ENCODE assay signal across 7 cellular contexts in the genomic region with DNA sequence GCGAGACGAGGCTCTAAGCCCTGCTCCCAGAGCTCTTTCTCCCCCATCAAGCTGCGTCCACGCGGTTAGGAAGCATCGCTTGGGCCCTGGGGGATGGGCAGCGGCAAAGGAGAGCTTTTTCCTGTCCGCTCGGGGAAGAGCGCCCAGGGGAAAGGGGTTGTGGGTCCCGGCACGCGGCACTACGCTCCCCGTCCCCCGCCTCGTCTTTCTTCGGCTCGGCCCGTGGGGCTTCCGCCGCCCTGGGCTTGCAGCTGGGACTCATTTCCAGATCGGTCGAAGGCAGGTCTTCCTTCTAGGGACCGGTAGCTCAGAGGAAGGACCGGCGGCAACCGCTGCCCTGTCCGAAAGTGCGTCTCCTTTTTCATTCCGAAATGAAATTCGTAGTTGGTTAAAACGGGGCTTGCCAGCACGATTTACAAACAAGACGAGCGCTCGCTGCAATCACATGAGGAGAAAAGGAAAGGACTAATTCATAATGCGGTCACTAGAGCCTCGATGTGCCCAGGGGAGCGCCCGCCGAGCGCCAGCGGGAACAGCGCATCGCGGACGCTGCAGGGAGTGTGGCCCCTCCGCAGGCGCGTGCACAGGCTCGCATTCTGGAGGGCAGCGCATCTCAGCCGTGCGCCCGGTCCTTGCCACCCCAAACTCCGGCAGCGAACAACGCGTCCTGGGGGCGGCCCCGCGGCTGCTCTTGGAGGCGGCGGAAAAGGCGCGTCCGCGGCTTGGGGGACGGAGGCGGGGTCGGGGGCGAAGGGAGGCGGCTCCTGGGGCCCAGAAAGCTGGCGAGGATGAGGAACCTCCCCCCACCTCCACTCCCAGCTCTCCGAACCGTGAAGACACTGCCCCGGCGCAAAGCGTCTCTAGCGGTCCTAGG. TPM values are rescaled to one million over a fixed set of nuclear protein-coding genes. Genes with fewer than 3 reads are reported as not detected.
DNase-seq lines count a peak whose midpoint lies in the region; ATAC-seq, FAIRE-seq and TF ChIP-seq lines count a peak whose summit lies in the region.

No MANE protein-coding gene starts in this region.

- H2BK15ac ChIP-seq in mesendoderm (replicated peaks; ENCODE audit: low read depth), result no peak overlapping the region

- peaks cover 18% of the 10 kb centered on the region for H3K27me3 ChIP-seq in mesendoderm (ENCODE audit: insufficient read depth, low read length, poor library complexity)

- H3K4me3 ChIP-seq in HFF-Myc (replicated peaks; ENCODE audit: low read depth, low read length), result peak overlapping the region; percentile 69
- peak overlapping the region; percentile 61 for H3K4me3 ChIP-seq in choroid plexus epithelial cell (ENCODE audit: low read depth, low read length)
- peak overlapping the region; percentile 9 for H3K4me3 ChIP-seq in mesendoderm (ENCODE audit: low read length)

- H3K79me2 ChIP-seq in mesendoderm (ENCODE audit: control insufficient read depth, insufficient read depth, low read length), result no peaks in the 10 kb centered on the region

- ATAC-seq in activated B cell treated with CpG ODN at 0.5 μM for 24 hours (ENCODE audit: low read depth), result peak; percentile 82

- H3K36me3 ChIP-seq in mesendoderm (ENCODE audit: control insufficient read depth, insufficient read depth, low read length), result no peaks in the 10 kb centered on the region

- DNase-seq in GM12892 (ENCODE audit: insufficient read length), result peak; percentile 70
- DNase-seq in HFF-Myc (ENCODE audit: extremely low read depth, low read depth), result peak; percentile 20
- peak; percentile 61 for DNase-seq in NCI-H1092 treated with DMSO at 0.1 percent for 48 hours (lab: John Stamatoyannopoulos, UW)
- peak; percentile 73 for DNase-seq in activated B cell treated with CpG ODN at 0.5 μM for 24 hours
- no peak for DNase-seq in choroid plexus epithelial cell (ENCODE audit: low read depth)
- DNase-seq in mesendoderm, result peak; percentile 54
- DNase-seq in stimulated activated CD8-positive, alpha-beta memory T cell treated with anti-CD3 and anti-CD28 coated beads, Interleukin-4, amount 100 ng/mL, for 1 hour (ENCODE audit: low read depth in 2 of 2, low spot score in 1 of 2), result peak; percentile 49 to 60

- H3K79me1 ChIP-seq in mesendoderm (ENCODE audit: low read length), result peaks cover 1% of the 10 kb centered on the region

- peaks cover 7% of the 10 kb centered on the region for H3K36me3 Mint-ChIP-seq in activated B cell treated with CpG ODN at 0.5 μM for 24 hours (ENCODE audit: low read depth)

- no peak overlapping the region for H4K8ac ChIP-seq in mesendoderm (ENCODE audit: low read depth, low read length)

- POLR2A ChIA-PET in activated B cell treated with CpG ODN at 0.5 μM for 24 hours (lab: Charles Lee), result interaction anchor here (0.5 to 9.0 kb wide), 13 partner anchors 8 to 216 kb away, joined by 3 to 115 read pairs (median 4); a partner anchor contains a TSS

- TF ChIP-seq CTCF in HFF-Myc (IDR thresholded peaks at IDR 0.05; ENCODE audit: low read depth, low read length, missing control alignments), result no peak
- TF ChIP-seq CTCF in activated B cell treated with CpG ODN at 0.5 μM for 24 hours (IDR thresholded peaks at IDR 0.05), result no peak
- TF ChIP-seq CTCF in choroid plexus epithelial cell (conservative IDR thresholded peaks at IDR 0.05; ENCODE audit: low read depth, low read length), result no peak

- H3K56ac ChIP-seq in mesendoderm (ENCODE audit: low read length), result peak overlapping the region; percentile 78

- peaks cover 5% of the 10 kb centered on the region for H3K4me1 ChIP-seq in mesendoderm (ENCODE audit: control insufficient read depth, low read depth, low read length)

- no peaks in the 10 kb centered on the region for H3K9me3 Mint-ChIP-seq in activated B cell treated with CpG ODN at 0.5 μM for 24 hours

- WGBS in mesendoderm (ENCODE audit: extremely low coverage, insufficient coverage, low lambda C conversion rate), result no CpG with 5 or more reads among the region's 81 CpGs

- peak overlapping the region; percentile 49 for H3K4me2 ChIP-seq in mesendoderm (ENCODE audit: low read length)

- H3K4me3 Mint-ChIP-seq in activated B cell treated with CpG ODN at 0.5 μM for 24 hours, result peak overlapping the region; percentile 94

- intact Hi-C loops in activated B cell treated with CpG ODN at 0.5 μM for 24 hours (cut with micrococcal nuclease), result loop anchor here (1.0 to 5.0 kb wide), 6 partner anchors 15 to 216 kb away; a partner anchor contains a TSS

- peaks cover 53% of the 10 kb centered on the region for H3K4me1 Mint-ChIP-seq in activated B cell treated with CpG ODN at 0.5 μM for 24 hours

- CTCF ChIA-PET in activated B cell treated with CpG ODN at 0.5 μM for 24 hours (lab: Charles Lee), result interaction anchor here (0.6 to 1.9 kb wide), 3 partner anchors 21 to 205 kb away, joined by 3 to 5 read pairs (median 4); a partner anchor contains a TSS

- H3K18ac ChIP-seq in mesendoderm (ENCODE audit: low read length), result no peak overlapping the region

- no peak overlapping the region for H2AK5ac ChIP-seq in mesendoderm (ENCODE audit: low read length)

- TF ChIP-seq POLR2A in GM12892 (IDR thresholded peaks at IDR 0.05; ENCODE audit: low read depth, low read length), result peak; percentile 68; the same call in 1 of the 2 replicates

- H3K27me3 Mint-ChIP-seq in activated B cell treated with CpG ODN at 0.5 μM for 24 hours, result no peaks in the 10 kb centered on the region

- H3K27ac ChIP-seq in mesendoderm (ENCODE audit: low read depth, low read length), result no peak overlapping the region

- H3K23ac ChIP-seq in mesendoderm (ENCODE audit: low read length), result peak overlapping the region; percentile 15

- no peak overlapping the region for H3K4ac ChIP-seq in mesendoderm (ENCODE audit: low read depth, low read length)

- peak overlapping the region; percentile 56 for H3K9ac ChIP-seq in mesendoderm (ENCODE audit: low read length)

- H4K5ac ChIP-seq in mesendoderm (ENCODE audit: low read length), result no peak overlapping the region

- peak overlapping the region; percentile 85 for H3K27ac Mint-ChIP-seq in activated B cell treated with CpG ODN at 0.5 μM for 24 hours

- no peak overlapping the region for H2BK120ac ChIP-seq in mesendoderm (ENCODE audit: low read depth, low read length)

- H2BK5ac ChIP-seq in mesendoderm (ENCODE audit: low read length), result no peak overlapping the region

- FAIRE-seq in GM12892 (lab: Jason Lieb, UNC), result peak; percentile 90

RNA-seq across cellular contexts. Expression of a gene that starts 3.6 kb away (rescaled TPM):
- polyA plus RNA-seq in GM12892 (2012; ENCODE audit: missing spikeins), result 11.7 TPM
- 2.7 and 4.4 TPM in 2 replicates for total RNA-seq in activated B cell treated with CpG ODN at 0.5 μM for 24 hours
- 7.0 TPM for polyA plus RNA-seq in mesendoderm (2013, experiment 1 of 2)
- 6.6 TPM for polyA plus RNA-seq in mesendoderm (2013, experiment 2 of 2)

RNA-seq across cellular contexts. Expression of a gene that starts 14.1 kb away (rescaled TPM):
- 29.0 TPM for polyA plus RNA-seq in GM12892 (2012; ENCODE audit: missing spikeins)
- total RNA-seq in activated B cell treated with CpG ODN at 0.5 μM for 24 hours, result 1.8 and 2.4 TPM in 2 replicates
- polyA plus RNA-seq in mesendoderm (2013, experiment 1 of 2), result 46.9 TPM
- polyA plus RNA-seq in mesendoderm (2013, experiment 2 of 2), result 46.0 TPM

RNA-seq across cellular contexts. Expression of a gene that starts 16.1 kb away (rescaled TPM):
- polyA plus RNA-seq in GM12892 (2012; ENCODE audit: missing spikeins), result 79.0 TPM
- 185 and 208 TPM in 2 replicates for total RNA-seq in activated B cell treated with CpG ODN at 0.5 μM for 24 hours
- polyA plus RNA-seq in mesendoderm (2013, experiment 1 of 2), result 91.0 TPM
- polyA plus RNA-seq in mesendoderm (2013, experiment 2 of 2), result 90.0 TPM

RNA-seq across cellular contexts. Expression of a gene that starts 55.4 kb away (rescaled TPM):
- polyA plus RNA-seq in GM12892 (2012; ENCODE audit: missing spikeins), result 34.5 TPM
- 65.6 and 71.6 TPM in 2 replicates for total RNA-seq in activated B cell treated with CpG ODN at 0.5 μM for 24 hours
- polyA plus RNA-seq in mesendoderm (2013, experiment 1 of 2), result 40.2 TPM
- 40.3 TPM for polyA plus RNA-seq in mesendoderm (2013, experiment 2 of 2)

RNA-seq across cellular contexts. Expression of a gene that starts 55.7 kb away (rescaled TPM):
- polyA plus RNA-seq in GM12892 (2012; ENCODE audit: missing spikeins), result 9.1 TPM
- total RNA-seq in activated B cell treated with CpG ODN at 0.5 μM for 24 hours, result 36.6 and 43.2 TPM in 2 replicates
- 21.1 TPM for polyA plus RNA-seq in mesendoderm (2013, experiment 1 of 2)
- 22.5 TPM for polyA plus RNA-seq in mesendoderm (2013, experiment 2 of 2)

Comparison
In these comparisons a context has a peak if more than half of its experiments do, and no peak if none do; other contexts are left out.
1. H3K4me3 ChIP-seq: peak in every context shown above with its lines; median percentile 69 in HFF-Myc; 61 in choroid plexus epithelial cell; 9 in mesendoderm.